Comparison of ENCODE assay signal across 26 cellular contexts in the genomic region with DNA sequence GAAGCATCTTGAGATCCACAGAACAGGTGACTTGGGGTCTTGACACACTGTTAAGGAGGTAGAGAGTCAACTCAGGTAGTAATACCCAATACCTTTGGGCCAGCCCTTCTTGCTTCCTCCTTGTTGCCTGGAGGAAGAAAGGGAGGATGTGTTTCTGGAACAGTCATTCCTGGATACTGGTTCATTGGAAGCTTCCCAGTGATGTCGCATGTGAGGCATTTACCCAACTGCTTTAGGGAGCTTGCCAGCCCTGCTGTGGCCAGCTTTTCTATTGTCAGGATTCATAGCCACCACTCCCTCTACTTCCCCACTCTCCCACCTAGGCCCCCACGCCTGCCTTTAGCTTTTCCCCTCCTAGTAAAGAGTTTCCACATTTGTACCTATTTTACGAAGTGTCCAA.
"Had no signal": no experiment of that assay in that cellular context is flagged by ENCODE, and none has a peak within 500 bp of the region (broad histone marks: within the 10 kb centered on the region; RNA-seq: fewer than 3 reads in every experiment).

No MANE protein-coding gene starts in this region.

- H3K36me3 ChIP-seq: cardiac muscle cell, lower lobe of right lung, sigmoid colon had no signal

- H3K9me3 ChIP-seq: lower lobe of right lung, sigmoid colon, testis had no signal

- ATAC-seq: activated CD4-positive, CD25-positive, alpha-beta regulatory T cell treated with anti-CD3 and anti-CD28 coated beads, Interleukin-2, amount 50 U/mL, for 24 hours; activated T-cell treated with anti-CD3 and anti-CD28 coated beads, Interleukin-2, amount 50 U/mL, for 72 hours; left lobe of liver; lower lobe of right lung; natural killer cell; stimulated activated naive B cell treated with anti-CD40 and anti-IgM and Interleukin-4, amounts not matched to agents 10 μg/mL and 1 μg/mL and 100 μg/mL, for 72 hours; T-helper 17 cell had no signal

- DNase-seq: activated CD4-positive, alpha-beta memory T cell treated with anti-CD3 and anti-CD28 coated beads, Interleukin-2, amount 10 ng/mL, durations not matched to agents 7 days and 5 days; activated CD4-positive, alpha-beta T cell treated with anti-CD3 and anti-CD28 coated beads, Interleukin-2, amount 10 ng/mL, durations not matched to agents 24 days and 14 days; activated effector memory CD4-positive, alpha-beta T cell treated with Interleukin-2 at 50 U/mL for 16 hours; activated naive CD4-positive, alpha-beta T cell treated with anti-CD3 and anti-CD28 coated beads for 36 hours; activated naive CD8-positive, alpha-beta T cell treated with anti-CD3 and anti-CD28 coated beads, Interleukin-2, amount 10 ng/mL, durations not matched to agents 7 days and 5 days; activated T-cell treated with anti-CD3 and anti-CD28 coated beads, Interleukin-2, amount 50 U/mL, for 72 hours; amniotic stem cell; cortex of kidney; endodermal cell; hypothalamus; lower lobe of right lung; natural killer cell; retina; sigmoid colon; stimulated activated CD4-positive, alpha-beta T cell treated with anti-CD3 and anti-CD28 coated beads, Interleukin-2, amount 100 ng/mL, for 48 hours; stimulated activated CD8-positive, alpha-beta memory T cell treated with anti-CD3 and anti-CD28 coated beads, Interleukin-4, amount 100 ng/mL, for 48 hours; stimulated activated naive B cell treated with anti-CD40 and anti-IgM and Interleukin-4, amounts not matched to agents 10 μg/mL and 1 μg/mL and 100 μg/mL, for 72 hours; SW 1271; T-helper 17 cell; testis; trophoblast cell had no signal

- H3K27me3 ChIP-seq: cardiac muscle cell, sigmoid colon, testis had no signal

- H3K4me3 ChIP-seq: cardiac muscle cell, lower lobe of right lung, sigmoid colon, testis had no signal

- FAIRE-seq: frontal cortex, islet of Langerhans had no signal

- H3K27ac ChIP-seq: cardiac muscle cell, lower lobe of right lung, sigmoid colon, testis had no signal

- H3K4me1 ChIP-seq: lower lobe of right lung, sigmoid colon, testis had no signal
